In the genomic region with DNA sequence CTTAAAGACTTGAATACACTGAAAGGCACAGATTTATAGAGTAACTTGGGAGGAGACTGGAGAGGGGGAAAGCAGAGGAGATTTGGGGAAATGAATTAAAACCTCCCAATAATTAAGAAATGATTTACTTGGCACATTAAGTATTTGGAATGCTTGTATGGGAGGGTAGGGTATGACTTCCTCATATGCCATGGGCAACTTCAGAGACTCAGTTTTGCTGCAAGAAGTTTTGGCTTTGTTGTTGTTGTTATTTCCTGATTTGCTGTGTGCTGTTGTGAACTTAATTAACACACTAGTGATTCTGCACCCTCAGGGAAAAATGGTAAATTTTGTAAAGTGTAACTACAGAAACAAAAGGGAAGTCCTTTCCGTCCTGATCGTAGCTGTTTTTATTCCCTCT, we compare ENCODE assay signal across 16 cellular contexts.
A peak's percentile ranks its signal among the peaks of the same experiment; 100 is the strongest.
DNase-seq lines count a peak whose midpoint lies in the region; TF ChIP-seq lines count a peak whose summit lies in the region.
"Had no signal": no experiment of that assay in that cellular context is flagged by ENCODE, and none has a peak within 500 bp of the region (broad histone marks: within the 10 kb centered on the region; RNA-seq: fewer than 3 reads in every experiment).

No MANE protein-coding gene starts in this region.

- H3K36me3 ChIP-seq in neural progenitor cell (no peaks in the 10 kb centered on the region), mesendoderm (ENCODE audit: control insufficient read depth, insufficient read depth, low read length) (no peaks in the 10 kb centered on the region)
- H3K36me3 ChIP-seq: BLaER1 had no signal

- H3F3A ChIP-seq in neural progenitor cell (ENCODE audit: low read depth), result no peaks in the 10 kb centered on the region

- no peaks in the 10 kb centered on the region for H4K20me1 ChIP-seq in neural progenitor cell (ENCODE audit: low read depth)
- H4K20me1 ChIP-seq: BLaER1 had no signal

- H3K4ac ChIP-seq in mesendoderm (ENCODE audit: low read depth, low read length), result no peak overlapping the region

- peaks cover 31% of the 10 kb centered on the region for H3K4me1 ChIP-seq in neural progenitor cell
- H3K4me1 ChIP-seq in mesendoderm (ENCODE audit: control insufficient read depth, low read depth, low read length), result no peaks in the 10 kb centered on the region
- H3K4me1 ChIP-seq: BLaER1 had no signal

- H2AK5ac ChIP-seq in mesendoderm (ENCODE audit: low read length), result no peak overlapping the region

- no peaks in the 10 kb centered on the region for H3K79me1 ChIP-seq in mesendoderm (ENCODE audit: low read length)

- H2AFZ ChIP-seq in neural progenitor cell (replicated peaks), result peak overlapping the region; percentile 57

- H3K56ac ChIP-seq in mesendoderm (ENCODE audit: low read length), result no peak overlapping the region

- H3K27me3 Mint-ChIP-seq in neural progenitor cell (ENCODE audit: insufficient read depth, low read depth) (peaks cover 4% of the 10 kb centered on the region), chondrocyte (ENCODE audit: low read depth) (peaks cover 3% of the 10 kb centered on the region)

- H4K5ac ChIP-seq in mesendoderm (ENCODE audit: low read length), result no peak overlapping the region

- H3K4me3 Mint-ChIP-seq in neural progenitor cell, result no peak overlapping the region
- no peak overlapping the region for H3K4me3 Mint-ChIP-seq in chondrocyte (ENCODE audit: unreplicated experiment)
- H3K4me3 Mint-ChIP-seq: CD14-positive monocyte; CD4-positive, alpha-beta memory T cell; H9 had no signal

- H3K4me3 ChIP-seq in neural progenitor cell (no peak overlapping the region), mesendoderm (ENCODE audit: low read length) (no peak overlapping the region)
- H3K4me3 ChIP-seq: BLaER1 had no signal

- no peak overlapping the region for H2BK15ac ChIP-seq in mesendoderm (replicated peaks; ENCODE audit: low read depth)

- no peak overlapping the region for H3K4me2 ChIP-seq in neural progenitor cell
- H3K4me2 ChIP-seq in mesendoderm (ENCODE audit: low read length), result no peak overlapping the region
- H3K4me2 ChIP-seq: BLaER1 had no signal

- H3K79me2 ChIP-seq in neural progenitor cell (ENCODE audit: low read depth), result no peaks in the 10 kb centered on the region
- H3K79me2 ChIP-seq in mesendoderm (ENCODE audit: control insufficient read depth, insufficient read depth, low read length), result no peaks in the 10 kb centered on the region

- H3K27ac ChIP-seq in angular gyrus (ENCODE audit: low read depth, low read length), result peak overlapping the region; percentile 42
- no peak overlapping the region for H3K27ac ChIP-seq in neural progenitor cell
- peak overlapping the region; percentile 13 for H3K27ac ChIP-seq in temporal lobe (ENCODE audit: low read depth, low read length)
- H3K27ac ChIP-seq in mesendoderm (ENCODE audit: low read depth, low read length), result no peak overlapping the region
- H3K27ac ChIP-seq: BLaER1 had no signal

- H4K8ac ChIP-seq in mesendoderm (ENCODE audit: low read depth, low read length), result no peak overlapping the region

- H3K9me3 Mint-ChIP-seq in neural progenitor cell (peaks cover 2% of the 10 kb centered on the region), chondrocyte (ENCODE audit: low read depth) (no peaks in the 10 kb centered on the region)
- H3K9me3 Mint-ChIP-seq: CD4-positive, alpha-beta memory T cell; H9 had no signal

- H3K18ac ChIP-seq in mesendoderm (ENCODE audit: low read length), result no peak overlapping the region

- no peak overlapping the region for H2BK5ac ChIP-seq in mesendoderm (ENCODE audit: low read length)

- no CpG with 5 or more reads among the region's 2 CpGs for WGBS in mesendoderm (ENCODE audit: extremely low coverage, insufficient coverage, low lambda C conversion rate)

- peak; percentile 10 for DNase-seq in kidney tubule cell (ENCODE audit: low spot score)
- no peak for DNase-seq in neural progenitor cell (ENCODE audit: low spot score)
- no peak for DNase-seq in chondrocyte (ENCODE audit: low spot score)
- DNase-seq in mesendoderm, result no peak
- DNase-seq in HT-29 (ENCODE audit: low spot score), result no peak
- DNase-seq: AML-193; CD4-positive, alpha-beta memory T cell; DMS153; DMS79; GDM1; GOT3; H9 had no signal

- H3K27me3 ChIP-seq in neural progenitor cell (no peaks in the 10 kb centered on the region), mesendoderm (ENCODE audit: insufficient read depth, low read length, poor library complexity) (no peaks in the 10 kb centered on the region)
- H3K27me3 ChIP-seq: BLaER1 had no signal

- no peaks in the 10 kb centered on the region for H3K9me3 ChIP-seq in neural progenitor cell (ENCODE audit: low read depth)
- H3K9me3 ChIP-seq: BLaER1 had no signal

- H3K27ac Mint-ChIP-seq in neural progenitor cell, result no peak overlapping the region
- no peak overlapping the region for H3K27ac Mint-ChIP-seq in chondrocyte (ENCODE audit: unreplicated experiment)
- H3K27ac Mint-ChIP-seq: CD14-positive monocyte; CD4-positive, alpha-beta memory T cell; H9 had no signal

- H3K36me3 Mint-ChIP-seq in neural progenitor cell (no peaks in the 10 kb centered on the region), chondrocyte (ENCODE audit: low read depth) (no peaks in the 10 kb centered on the region)
- H3K36me3 Mint-ChIP-seq: CD14-positive monocyte; CD4-positive, alpha-beta memory T cell had no signal

- H3K23ac ChIP-seq in mesendoderm (ENCODE audit: low read length), result no peak overlapping the region

- H3K9ac ChIP-seq in neural progenitor cell (no peak overlapping the region), mesendoderm (ENCODE audit: low read length) (no peak overlapping the region)
- H3K9ac ChIP-seq: BLaER1 had no signal

- H2BK120ac ChIP-seq in mesendoderm (ENCODE audit: low read depth, low read length), result no peak overlapping the region

- no peak for TF ChIP-seq CTCF in neural progenitor cell (IDR thresholded peaks at IDR 0.05)
- no peak for TF ChIP-seq CTCF in chondrocyte (IDR thresholded peaks at IDR 0.05)

- peaks cover 36% of the 10 kb centered on the region for H3K4me1 Mint-ChIP-seq in neural progenitor cell
- H3K4me1 Mint-ChIP-seq in chondrocyte (ENCODE audit: low read depth), result peaks cover 37% of the 10 kb centered on the region
- H3K4me1 Mint-ChIP-seq: CD4-positive, alpha-beta memory T cell had no signal

Comparison
In these comparisons a context has a peak if more than half of its experiments do, and no peak if none do; other contexts are left out.
1. H3K27ac ChIP-seq: peak in angular gyrus (single experiment) and temporal lobe (single experiment); none in neural progenitor cell (single experiment) and mesendoderm (single experiment).